18 cellular contexts compared by ENCODE assay signal in the genomic region with DNA sequence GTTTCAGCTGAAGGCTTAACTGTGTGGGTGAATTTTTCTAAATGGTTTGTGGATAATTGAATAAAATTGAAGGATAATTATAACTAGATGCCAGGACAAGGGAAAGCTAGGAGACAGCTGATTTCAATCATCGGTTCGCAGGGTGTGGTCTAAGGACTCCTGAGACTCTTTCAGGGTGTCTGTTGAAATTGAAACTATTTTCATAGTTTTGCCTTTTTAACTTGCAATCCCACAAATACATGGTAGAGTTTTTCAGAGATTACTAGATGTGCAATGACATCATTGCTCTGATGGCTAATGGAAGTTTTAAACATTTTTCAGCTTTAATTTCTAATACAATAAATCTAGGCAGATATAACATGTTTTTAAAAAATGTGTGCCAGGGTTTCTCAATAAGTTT. TPM values are rescaled to one million over a fixed set of nuclear protein-coding genes. Genes with fewer than 3 reads are reported as not detected.
DNase-seq lines count a peak whose midpoint lies in the region; ATAC-seq and TF ChIP-seq lines count a peak whose summit lies in the region.
"Had no signal": no experiment of that assay in that cellular context is flagged by ENCODE, and none has a peak within 500 bp of the region (broad histone marks: within the 10 kb centered on the region; RNA-seq: fewer than 3 reads in every experiment).

No MANE protein-coding gene starts in this region.

- H3K9me2 ChIP-seq in MM.1S (replicated peaks; ENCODE audit: insufficient read depth, low read length), result no peaks in the 10 kb centered on the region

- H3K79me2 ChIP-seq in MM.1S (ENCODE audit: low read length), result peaks cover 18% of the 10 kb centered on the region

- WGBS in mesenchymal stem cell, result 95% methylated on average over 2 of the region's 2 CpGs
- 54 to 55% methylated on average over 2 of the region's 2 CpGs for WGBS in lower leg skin, 2 donors

- no peak overlapping the region for H4K91ac ChIP-seq in mesenchymal stem cell (ENCODE audit: low read length)

- no peak overlapping the region for H3K4me3 ChIP-seq in MM.1S (ENCODE audit: low read length)
- no peak overlapping the region for H3K4me3 ChIP-seq in mesenchymal stem cell (ENCODE audit: insufficient read depth in 1 of 2, low read depth in 1 of 2, low read length in 2 of 2)
- H3K4me3 ChIP-seq in lower leg skin (ENCODE audit: low read depth, poor library complexity, severe bottlenecking), result no peak overlapping the region
- H3K4me3 ChIP-seq: dorsolateral prefrontal cortex, skin epidermis had no signal

- H2BK15ac ChIP-seq in mesenchymal stem cell (ENCODE audit: low read depth, poor library complexity, severe bottlenecking), result no peak overlapping the region

- peaks cover 12% of the 10 kb centered on the region for H3K4me1 ChIP-seq in MM.1S (ENCODE audit: low read length)
- H3K4me1 ChIP-seq in mesenchymal stem cell (ENCODE audit: control insufficient read depth, insufficient read depth, low read depth, low read length), result peaks cover 3% of the 10 kb centered on the region

- H2BK5ac ChIP-seq in mesenchymal stem cell (ENCODE audit: low read depth, low read length, poor library complexity, severe bottlenecking), result no peak overlapping the region

- no peaks in the 10 kb centered on the region for H3F3A ChIP-seq in MM.1S (ENCODE audit: insufficient read depth, low read length)

- H4K8ac ChIP-seq in mesenchymal stem cell (ENCODE audit: low read length), result no peak overlapping the region

- no peaks in the 10 kb centered on the region for H3K9me3 ChIP-seq in MM.1S (replicated peaks; ENCODE audit: insufficient read depth, low read length)
- H3K9me3 ChIP-seq in mesenchymal stem cell (ENCODE audit: control insufficient read depth, low read length), result no peaks in the 10 kb centered on the region
- H3K9me3 ChIP-seq: neutrophil had no signal

- no peak overlapping the region for H2AFZ ChIP-seq in MM.1S (ENCODE audit: low read length)
- H2AFZ ChIP-seq in mesenchymal stem cell (ENCODE audit: low read depth, low read length), result no peak overlapping the region

- no peaks in the 10 kb centered on the region for H3K36me3 ChIP-seq in MM.1S (replicated peaks; ENCODE audit: insufficient read depth, low read length)
- peaks cover 3 to 44% of the 10 kb centered on the region in 2 experiments for H3K36me3 ChIP-seq in mesenchymal stem cell (ENCODE audit: control insufficient read depth in 1 of 2, insufficient read depth in 2 of 2, low read depth in 1 of 2, low read length in 2 of 2)
- H3K36me3 ChIP-seq: neutrophil had no signal

- H3K27me3 ChIP-seq in MM.1S (replicated peaks; ENCODE audit: insufficient read depth, low read length), result no peaks in the 10 kb centered on the region
- no peaks in the 10 kb centered on the region for H3K27me3 ChIP-seq in mesenchymal stem cell (ENCODE audit: control insufficient read depth in 1 of 2, insufficient read depth in 1 of 2, low read length in 2 of 2)
- H3K27me3 ChIP-seq: dorsolateral prefrontal cortex, neutrophil had no signal

- H3K4ac ChIP-seq in mesenchymal stem cell (ENCODE audit: low read depth in 1 of 2, low read length in 2 of 2), result peak overlapping the region in 1 of 2 experiments; percentile 41

- ATAC-seq in GM18873 (IDR thresholded peaks at IDR 0.05; ENCODE audit: low FRiP score, unreplicated experiment), result peak; percentile 56
- ATAC-seq in GM21737 (IDR thresholded peaks at IDR 0.05; ENCODE audit: unreplicated experiment), result peak; percentile 44
- ATAC-seq: Panc1; stimulated activated naive CD8-positive, alpha-beta T cell treated with anti-CD3 and anti-CD28 coated beads, Interleukin-15, amount 100 ng/mL, for 72 hours had no signal

- intact Hi-C loops in posterior vena cava (cut with DNase I) (no loop called here), lower leg skin (cut with DNase I; ENCODE audit: low total_unique reads) (no loop called here)

- H3K4me2 ChIP-seq in MM.1S (ENCODE audit: low read depth, low read length) (peak overlapping the region; percentile 5; the same call in 1 of the 2 replicates), mesenchymal stem cell (ENCODE audit: low read length, poor library complexity, severe bottlenecking) (no peak overlapping the region)

- H2BK120ac ChIP-seq in mesenchymal stem cell (ENCODE audit: low read depth, low read length), result no peak overlapping the region

- H3K18ac ChIP-seq in mesenchymal stem cell (ENCODE audit: low read depth in 1 of 2, low read length in 2 of 2), result no peak overlapping the region

- no peaks in the 10 kb centered on the region for H4K20me1 ChIP-seq in MM.1S (ENCODE audit: insufficient read depth, low read length)

- H3K14ac ChIP-seq in mesenchymal stem cell (ENCODE audit: low read length in 2 of 2), result no peak overlapping the region

- H3K27ac ChIP-seq in MM.1S (ENCODE audit: low read length) (no peak overlapping the region), mesenchymal stem cell (ENCODE audit: low read length, poor library complexity, severe bottlenecking) (no peak overlapping the region)
- H3K27ac ChIP-seq: dorsolateral prefrontal cortex, neutrophil, skin epidermis had no signal

- no peak overlapping the region for H2AK5ac ChIP-seq in mesenchymal stem cell (ENCODE audit: low read length, severe bottlenecking)

- peaks cover 17% of the 10 kb centered on the region for H3K79me1 ChIP-seq in mesenchymal stem cell (replicated peaks; ENCODE audit: low read length, poor library complexity, severe bottlenecking)

- H3K9ac ChIP-seq in MM.1S (ENCODE audit: low read length) (no peak overlapping the region), mesenchymal stem cell (ENCODE audit: low read length) (peak overlapping the region; percentile 4)

- no peak for TF ChIP-seq CTCF in MM.1S (IDR thresholded peaks at IDR 0.05; ENCODE audit: low read length)
- no peak for TF ChIP-seq CTCF in lower leg skin (IDR thresholded peaks at IDR 0.05)

- H2BK12ac ChIP-seq in mesenchymal stem cell (ENCODE audit: low read length in 2 of 2), result no peak overlapping the region

- H3K23ac ChIP-seq in mesenchymal stem cell (ENCODE audit: low read length in 2 of 2), result no peak overlapping the region

- no peak for TF ChIP-seq POLR2A in erythroblast (IDR thresholded peaks at IDR 0.05; ENCODE audit: low read length)
- no peak for TF ChIP-seq POLR2A in lower leg skin (IDR thresholded peaks at IDR 0.05)

- peak; percentile 46 for DNase-seq in MM.1S
- DNase-seq in mesenchymal stem cell, result no peak
- no peak for DNase-seq in RKO (ENCODE audit: low spot score)
- DNase-seq in erythroblast (lab: John Stamatoyannopoulos, UW), result no peak
- no peak for DNase-seq in posterior vena cava (ENCODE audit: low spot score)
- no peak for DNase-seq in lower leg skin (ENCODE audit: low spot score in 2 of 2)
- DNase-seq: activated CD4-positive, alpha-beta T cell treated with anti-CD3 and anti-CD28 coated beads, Interleukin-2, amount 50 U/mL, for 1 hour; activated T-cell treated with anti-CD3 and anti-CD28 coated beads, Interleukin-2, amount 50 U/mL, for 48 hours; anterior cingulate cortex; dorsolateral prefrontal cortex; KG1; NCI-H510A treated with DMSO at 0.1 percent for 48 hours; stimulated activated naive CD8-positive, alpha-beta T cell treated with anti-CD3 and anti-CD28 coated beads, Interleukin-15, amount 100 ng/mL, for 72 hours had no signal

RNA-seq across cellular contexts. Expression of gene TRUB1, which starts 18.5 kb away (rescaled TPM):
- polyA plus RNA-seq in mesenchymal stem cell (2013, experiment 1 of 2), result 13.5 TPM
- polyA plus RNA-seq in mesenchymal stem cell (2013, experiment 2 of 2), result 14.5 TPM
- total RNA-seq in posterior vena cava, result 1 to 10 TPM; 8.2 to 9.8 TPM
- total RNA-seq in lower leg skin, result 10 to 100 TPM in 2 of 4 donors, 1 to 10 TPM in 2; 8.5 to 21.2 (median 13.3) TPM
